Comparison of ENCODE assay signal across 23 cellular contexts in genomic region chr2:186716004-186716403, GRCh38. TPM values are rescaled to one million over a fixed set of nuclear protein-coding genes. Genes with fewer than 3 reads are reported as not detected.
DNase-seq lines count a peak whose midpoint lies in the region; ATAC-seq and TF ChIP-seq lines count a peak whose summit lies in the region.
"Had no signal": no experiment of that assay in that cellular context is flagged by ENCODE, and none has a peak within 500 bp of the region (broad histone marks: within the 10 kb centered on the region; RNA-seq: fewer than 3 reads in every experiment).

No MANE protein-coding gene starts in this region.

- no peaks in the 10 kb centered on the region for H3K27me3 Mint-ChIP-seq in brain
- H3K27me3 Mint-ChIP-seq: CD4-positive, alpha-beta memory T cell; CD4-positive, CD25-positive, alpha-beta regulatory T cell had no signal

- no peak overlapping the region for H3K4me3 Mint-ChIP-seq in brain
- H3K4me3 Mint-ChIP-seq: CD14-positive monocyte; CD4-positive, alpha-beta memory T cell; CD4-positive, CD25-positive, alpha-beta regulatory T cell; CD8-positive, alpha-beta memory T cell had no signal

- H3F3A ChIP-seq in PC-3 (ENCODE audit: low read length, unreplicated experiment) = no peaks in the 10 kb centered on the region

- H4K20me1 ChIP-seq in Karpas-422 (ENCODE audit: insufficient read depth, low read depth, low read length) (no peaks in the 10 kb centered on the region), PC-3 (ENCODE audit: low read length) (no peaks in the 10 kb centered on the region)
- H4K20me1 ChIP-seq: BLaER1 had no signal

- no peaks in the 10 kb centered on the region for H3K9me3 Mint-ChIP-seq in brain
- H3K9me3 Mint-ChIP-seq: CD4-positive, alpha-beta memory T cell; CD8-positive, alpha-beta memory T cell had no signal

- H2AFZ ChIP-seq in Karpas-422 (ENCODE audit: low read length) (no peak overlapping the region), PC-3 (ENCODE audit: low read length) (no peak overlapping the region)

- H3K36me3 ChIP-seq in Karpas-422 (ENCODE audit: insufficient read depth, low read length) = no peaks in the 10 kb centered on the region
- H3K36me3 ChIP-seq in effector memory CD4-positive, alpha-beta T cell (ENCODE audit: control insufficient read depth, insufficient read depth, low read length) = no peaks in the 10 kb centered on the region
- H3K36me3 ChIP-seq in PC-3 (ENCODE audit: low read depth, low read length) = no peaks in the 10 kb centered on the region
- H3K36me3 ChIP-seq: BE2C, BLaER1 had no signal

- no TSS peak for BruUV-seq in PC-3 (replicated peaks; lab: Mats Ljungman, UMichigan)

- TF ChIP-seq CTCF in brain (conservative IDR thresholded peaks at IDR 0.05) (no peak), PC-3 (conservative IDR thresholded peaks at IDR 0.05; ENCODE audit: low read depth, low read length) (no peak)

- ATAC-seq in HG02870 (IDR thresholded peaks at IDR 0.05; ENCODE audit: unreplicated experiment) (no peak), PC-3 (no peak)

- H3K36me3 Mint-ChIP-seq in brain = peaks cover 14% of the 10 kb centered on the region
- H3K36me3 Mint-ChIP-seq: CD14-positive monocyte; CD4-positive, alpha-beta memory T cell; CD4-positive, CD25-positive, alpha-beta regulatory T cell; CD8-positive, alpha-beta memory T cell had no signal

- peak overlapping the region in 4 of 5 experiments; percentile 86 to 98 (median 95) for H3K27ac Mint-ChIP-seq in brain
- H3K27ac Mint-ChIP-seq: CD4-positive, alpha-beta memory T cell; CD8-positive, alpha-beta memory T cell had no signal

- no peak overlapping the region for H3K9ac ChIP-seq in Karpas-422 (ENCODE audit: low read length)
- no peak overlapping the region for H3K9ac ChIP-seq in PC-3 (ENCODE audit: low read length)
- H3K9ac ChIP-seq: BLaER1 had no signal

- H3K79me2 ChIP-seq in Karpas-422 (ENCODE audit: low read length) (no peaks in the 10 kb centered on the region), PC-3 (ENCODE audit: low read length) (no peaks in the 10 kb centered on the region)

- no peaks in the 10 kb centered on the region for H3K9me3 ChIP-seq in Karpas-422 (ENCODE audit: low read length)
- H3K9me3 ChIP-seq in effector memory CD4-positive, alpha-beta T cell (ENCODE audit: control insufficient read depth, low read length) = no peaks in the 10 kb centered on the region
- no peaks in the 10 kb centered on the region for H3K9me3 ChIP-seq in PC-3 (ENCODE audit: low read length)
- H3K9me3 ChIP-seq: BE2C, BLaER1 had no signal

- H3K9me2 ChIP-seq in Karpas-422 (replicated peaks; ENCODE audit: insufficient read depth, low read length) = no peaks in the 10 kb centered on the region
- no peaks in the 10 kb centered on the region for H3K9me2 ChIP-seq in PC-3 (replicated peaks; ENCODE audit: low read length)

- H3K4me1 Mint-ChIP-seq in brain = peaks cover 93% of the 10 kb centered on the region
- H3K4me1 Mint-ChIP-seq: CD14-positive monocyte; CD4-positive, alpha-beta memory T cell; CD4-positive, CD25-positive, alpha-beta regulatory T cell; CD8-positive, alpha-beta memory T cell had no signal

- POLR2A ChIA-PET in PC-3 (lab: Charles Lee; ENCODE audit: unreplicated experiment) = no interaction called here

- CTCF ChIA-PET in PC-3 (lab: Charles Lee) = no interaction called here

- H3K4me1 ChIP-seq in Karpas-422 (ENCODE audit: low read length) (no peaks in the 10 kb centered on the region), PC-3 (ENCODE audit: insufficient read depth, low read length) (no peaks in the 10 kb centered on the region)
- H3K4me1 ChIP-seq in effector memory CD4-positive, alpha-beta T cell (ENCODE audit: control insufficient read depth, insufficient read depth, low read length, poor library complexity, severe bottlenecking) = no peaks in the 10 kb centered on the region
- H3K4me1 ChIP-seq: BE2C had no signal

- H3K27me3 ChIP-seq in Karpas-422 (ENCODE audit: low read length) (no peaks in the 10 kb centered on the region), PC-3 (ENCODE audit: low read length) (no peaks in the 10 kb centered on the region)
- H3K27me3 ChIP-seq in effector memory CD4-positive, alpha-beta T cell (replicated peaks; ENCODE audit: control insufficient read depth, insufficient read depth, low read length, poor library complexity, severe bottlenecking) = no peaks in the 10 kb centered on the region
- H3K27me3 ChIP-seq: BE2C, BLaER1 had no signal

- H3K27ac ChIP-seq in Karpas-422 (ENCODE audit: low read length) (no peak overlapping the region), PC-3 (ENCODE audit: low read length) (no peak overlapping the region)
- no peak overlapping the region for H3K27ac ChIP-seq in effector memory CD4-positive, alpha-beta T cell (ENCODE audit: insufficient read depth, low read length, poor library complexity, severe bottlenecking)
- H3K27ac ChIP-seq: BLaER1 had no signal

- H3K4me3 ChIP-seq in Karpas-422 (ENCODE audit: low read length) = no peak overlapping the region
- H3K4me3 ChIP-seq in effector memory CD4-positive, alpha-beta T cell (ENCODE audit: insufficient read depth, low read depth, low read length, poor library complexity, severe bottlenecking) = no peak overlapping the region
- H3K4me3 ChIP-seq in PC-3 (ENCODE audit: low read length) = no peak overlapping the region
- H3K4me3 ChIP-seq: BLaER1, GM12878 had no signal

- intact Hi-C loops in PC-3 (cut with micrococcal nuclease) = no loop called here

- H3K4me2 ChIP-seq in Karpas-422 (ENCODE audit: low read depth, low read length, poor library complexity, severe bottlenecking) (no peak overlapping the region), PC-3 (ENCODE audit: low read length) (no peak overlapping the region)
- H3K4me2 ChIP-seq: BLaER1 had no signal

- DNase-seq in Karpas-422 = peak; percentile 20
- no peak for DNase-seq in effector memory CD4-positive, alpha-beta T cell
- no peak for DNase-seq in PC-3
- DNase-seq: 8988T; ACHN; BE2C; C1 segment of cervical spinal cord; CD4-positive, alpha-beta memory T cell; CD4-positive, CD25-positive, alpha-beta regulatory T cell; CD8-positive, alpha-beta memory T cell; COR-L47; DMS 273 treated with DMSO at 0.1 percent for 48 hours; DMS153; DMS53; DMS79; DND-41; EL; GDM1 had no signal

RNA-seq across cellular contexts. Expression of gene FAM171B, which starts 22.1 kb away (rescaled TPM):
- total RNA-seq in Karpas-422 (2014; rRNA removed; shearing (Covaris generic); ENCODE audit: low replicate concordance) = 0.04 TPM in 1 of 2 replicates, not detected in the other
- 6.3 TPM for polyA plus RNA-seq in brain (ENCODE audit: insufficient read depth, low read depth, low replicate concordance)
- total RNA-seq in PC-3 (2014; rRNA removed) = 4.0 and 5.5 TPM in 2 replicates
- polyA plus RNA-seq: CD4-positive, CD25-positive, alpha-beta regulatory T cell had no signal
